ENCODE assay signal across 17 cellular contexts in genomic region chr5:34556514-34556782, GRCh38.
DNase-seq lines count a peak whose midpoint lies in the region; TF ChIP-seq lines count a peak whose summit lies in the region.
"Had no signal": no experiment of that assay in that cellular context is flagged by ENCODE, and none has a peak within 500 bp of the region (broad histone marks: within the 10 kb centered on the region; RNA-seq: fewer than 3 reads in every experiment).

No MANE protein-coding gene starts in this region.

- in situ Hi-C loops in transverse colon (cut with MboI; ENCODE audit: low pct_ligation_motif_present in 1 of 4, low pct_unique_long_range_greater_than_20kb in 1 of 4, low sequenced_read_pairs in 3 of 4), result no loop called here

- H3K27me3 ChIP-seq in duodenal mucosa (ENCODE audit: control insufficient read depth in 1 of 2, insufficient read depth in 2 of 2, low read length in 2 of 2) (no peaks in the 10 kb centered on the region), transverse colon (no peaks in the 10 kb centered on the region)

- 40 to 62% methylated on average over 2 of the region's 2 CpGs for WGBS in transverse colon (ENCODE audit: low coverage in 1 of 2), 2 donors

- H3K4me1 ChIP-seq in duodenal mucosa (ENCODE audit: control insufficient read depth in 1 of 2, insufficient read depth in 2 of 2, low read length in 2 of 2) (peaks cover 6 to 15% of the 10 kb centered on the region in 2 donors), transverse colon (peaks cover 0 to 10% (median 3%) of the 10 kb centered on the region in 4 donors)
- H3K4me1 ChIP-seq: BE2C had no signal

- H3K27ac ChIP-seq in duodenal mucosa (ENCODE audit: low read depth, low read length) (no peak overlapping the region), transverse colon (peak overlapping the region; percentile 17 to 57 (median 54))

- no peak for TF ChIP-seq POLR2A in transverse colon (IDR thresholded peaks at IDR 0.05)

- no peak overlapping the region for H3K9ac ChIP-seq in duodenal mucosa (ENCODE audit: low read depth in 1 of 2, low read length in 2 of 2)

- no peaks in the 10 kb centered on the region for H3K9me3 ChIP-seq in duodenal mucosa (ENCODE audit: control insufficient read depth in 1 of 2, low read length in 2 of 2)
- H3K9me3 ChIP-seq in transverse colon, result no peaks in the 10 kb centered on the region
- H3K9me3 ChIP-seq: BE2C had no signal

- no peak for TF ChIP-seq CTCF in transverse colon (IDR thresholded peaks at IDR 0.05)

- DNase-seq in HT-29 (ENCODE audit: low spot score) (peak; percentile 83), mucosa of gallbladder (ENCODE audit: low spot score) (peak; percentile 13), transverse colon (no peak), putamen (ENCODE audit: low spot score) (no peak)
- no peak for DNase-seq in NK-92 treated with Interleukin-12 subunit alpha and Interleukin-12 subunit beta, amount 100 ng/mL, for 24 hours (lab: John Stamatoyannopoulos, UW)
- no peak for DNase-seq in activated CD4-positive, CD25-positive, alpha-beta regulatory T cell treated with anti-CD3 and anti-CD28 coated beads, Interleukin-2, amount 50 U/mL, for 72 hours
- DNase-seq: BE2C, H9, KBM-7, MM.1S, NCI-H1092, NCI-H146, NCI-H2029, NCI-H226, SIG-M5 had no signal

- TF ChIP-seq EP300 in transverse colon (IDR thresholded peaks at IDR 0.05; ENCODE audit: low read depth), result no peak

- intact Hi-C loops in transverse colon (cut with DNase I; ENCODE audit: low total_unique reads), result no loop called here

- H3K4me3 ChIP-seq in duodenal mucosa (ENCODE audit: low read depth in 1 of 2, low read length in 2 of 2) (peak overlapping the region; percentile 31 to 37), transverse colon (no peak overlapping the region)
- H3K4me3 ChIP-seq: GM12878 had no signal

- H3K36me3 ChIP-seq in duodenal mucosa (ENCODE audit: control insufficient read depth in 1 of 2, insufficient read depth in 2 of 2, low read length in 2 of 2), result no peaks in the 10 kb centered on the region
- no peaks in the 10 kb centered on the region for H3K36me3 ChIP-seq in transverse colon
- H3K36me3 ChIP-seq: BE2C had no signal

Comparison
In these comparisons a context has a peak if more than half of its experiments do, and no peak if none do; other contexts are left out.
1. DNase-seq: peak in HT-29 (single experiment) and mucosa of gallbladder (single experiment); none in transverse colon (single experiment), NK-92 treated with Interleukin-12 subunit alpha and Interleukin-12 subunit beta, amount 100 ng/mL, for 24 hours (single experiment), activated CD4-positive, CD25-positive, alpha-beta regulatory T cell treated with anti-CD3 and anti-CD28 coated beads, Interleukin-2, amount 50 U/mL, for 72 hours (single experiment) and putamen (single experiment).
2. H3K4me3 ChIP-seq: peak in duodenal mucosa (2 of 2); none in transverse colon (0 of 4).